In genomic region chr7:1992554-1992953, GRCh38 we compare ENCODE assay signal across 15 cellular contexts.
"Had no signal": no experiment of that assay in that cellular context is flagged by ENCODE, and none has a peak within 500 bp of the region (broad histone marks: within the 10 kb centered on the region; RNA-seq: fewer than 3 reads in every experiment).

No MANE protein-coding gene starts in this region.

- H3K27ac Mint-ChIP-seq: activated naive CD4-positive, alpha-beta T cell treated with anti-CD3 and anti-CD28 coated beads for 36 hours; natural killer cell treated with Interleukin-12 subunit alpha and Interleukin-12 subunit beta and Interleukin-15 and Interleukin-18, amount 100 ng/mL, for 72 hours had no signal

- H3K27me3 Mint-ChIP-seq: central memory CD8-positive, alpha-beta T cell; natural killer cell treated with Interleukin-12 subunit alpha and Interleukin-12 subunit beta and Interleukin-15 and Interleukin-18, amount 100 ng/mL, for 72 hours had no signal

- H3K9me3 ChIP-seq: mucosa of descending colon, prostate gland, spleen, upper lobe of left lung had no signal

- H3K36me3 ChIP-seq: prostate gland, upper lobe of left lung had no signal

- ATAC-seq: mucosa of descending colon; natural killer cell treated with Interleukin-12 subunit alpha and Interleukin-12 subunit beta and Interleukin-15 and Interleukin-18, amount 100 ng/mL, for 72 hours; sciatic nerve had no signal

- H3K9me3 Mint-ChIP-seq: activated naive CD4-positive, alpha-beta T cell treated with anti-CD3 and anti-CD28 coated beads for 36 hours; central memory CD8-positive, alpha-beta T cell; natural killer cell treated with Interleukin-12 subunit alpha and Interleukin-12 subunit beta and Interleukin-15 and Interleukin-18, amount 100 ng/mL, for 72 hours had no signal

- H3K4me3 Mint-ChIP-seq: activated naive CD4-positive, alpha-beta T cell treated with anti-CD3 and anti-CD28 coated beads for 36 hours; central memory CD8-positive, alpha-beta T cell; natural killer cell treated with Interleukin-12 subunit alpha and Interleukin-12 subunit beta and Interleukin-15 and Interleukin-18, amount 100 ng/mL, for 72 hours had no signal

- H3K27ac ChIP-seq: prostate gland, spleen, upper lobe of left lung had no signal

- H3K4me1 ChIP-seq: prostate gland, upper lobe of left lung had no signal

- DNase-seq: activated CD4-positive, alpha-beta T cell treated with anti-CD3 and anti-CD28 coated beads for 48 hours; activated CD8-positive, alpha-beta memory T cell treated with anti-CD3 and anti-CD28 coated beads for 24 hours; activated naive CD4-positive, alpha-beta T cell treated with anti-CD3 and anti-CD28 coated beads for 36 hours; effector memory CD4-positive, alpha-beta T cell; erythroblast; spleen; stimulated activated CD4-positive, alpha-beta T cell treated with anti-CD3 and anti-CD28 coated beads, Interleukin-2, amount 100 ng/mL, for 24 hours; stimulated activated naive CD4-positive, alpha-beta T cell treated with Interleukin-2 at 50 U/mL for 16 hours; T1000; upper lobe of left lung had no signal

- H3K27me3 ChIP-seq: spleen, upper lobe of left lung had no signal

- H3K36me3 Mint-ChIP-seq: natural killer cell treated with Interleukin-12 subunit alpha and Interleukin-12 subunit beta and Interleukin-15 and Interleukin-18, amount 100 ng/mL, for 72 hours had no signal

- H3K4me3 ChIP-seq: mucosa of descending colon, prostate gland, spleen, upper lobe of left lung had no signal
